Comparison of ENCODE assay signal across 8 cellular contexts in genomic region chr12:50283924-50284236, GRCh38. TPM values are rescaled to one million over a fixed set of nuclear protein-coding genes. Genes with fewer than 3 reads are reported as not detected.
DNase-seq lines count a peak whose midpoint lies in the region; ATAC-seq and TF ChIP-seq lines count a peak whose summit lies in the region.

No MANE protein-coding gene starts in this region.

- CTCF ChIA-PET in Caco-2 (lab: Charles Lee) (interaction anchor here (0.9 to 1.6 kb wide), 7 partner anchors 9 to 318 kb away, joined by 3 to 8 read pairs (median 4); no protein-coding TSS in a partner anchor), HCT116 (lab: Charles Lee) (interaction anchor here (0.9 to 1.3 kb wide), 4 partner anchors 30 to 199 kb away, joined by 3 to 5 read pairs (median 4); partner anchors contain the start of genes COX14 and SMARCD1)
- CTCF ChIA-PET in activated CD8-positive, alpha-beta T cell treated with anti-CD3 and anti-CD28 coated beads, Interleukin-2, amount 10 ng/mL, durations not matched to agents 7 days and 5 days (lab: Charles Lee): interaction anchor here (0.6 to 2.4 kb wide), 16 partner anchors 14 to 221 kb away, joined by 3 to 18 read pairs (median 4); partner anchors contain the start of genes COX14 and DIP2B

- H3K27ac Mint-ChIP-seq in Caco-2 (ENCODE audit: unreplicated experiment): peak overlapping the region; percentile 90
- H3K27ac Mint-ChIP-seq in activated CD8-positive, alpha-beta T cell treated with anti-CD3 and anti-CD28 coated beads, Interleukin-2, amount 10 ng/mL, durations not matched to agents 7 days and 5 days: peak overlapping the region; percentile 85

- H3K4me1 Mint-ChIP-seq in Caco-2 (ENCODE audit: low read depth, unreplicated experiment): peaks cover 19% of the 10 kb centered on the region
- H3K4me1 Mint-ChIP-seq in activated CD8-positive, alpha-beta T cell treated with anti-CD3 and anti-CD28 coated beads, Interleukin-2, amount 10 ng/mL, durations not matched to agents 7 days and 5 days (ENCODE audit: low read depth): peaks cover 20% of the 10 kb centered on the region

- no peak for DNase-seq in Caco-2
- DNase-seq in HCT116 (ENCODE audit: low read depth, low spot score): no peak
- no peak for DNase-seq in activated CD8-positive, alpha-beta T cell treated with anti-CD3 and anti-CD28 coated beads, Interleukin-2, amount 10 ng/mL, durations not matched to agents 7 days and 5 days
- no peak for DNase-seq in left ventricle myocardium superior
- DNase-seq in gastrocnemius medialis: peak in 1 of 2 donors; percentile 18
- DNase-seq in NCI-H1436 (lab: John Stamatoyannopoulos, UW): no peak

- H3K27me3 Mint-ChIP-seq in Caco-2 (ENCODE audit: insufficient read depth, unreplicated experiment): no peaks in the 10 kb centered on the region
- peaks cover 13% of the 10 kb centered on the region for H3K27me3 Mint-ChIP-seq in activated CD8-positive, alpha-beta T cell treated with anti-CD3 and anti-CD28 coated beads, Interleukin-2, amount 10 ng/mL, durations not matched to agents 7 days and 5 days (ENCODE audit: low read depth)

- ATAC-seq in HCT116: peak; percentile 29
- ATAC-seq in activated CD8-positive, alpha-beta T cell treated with anti-CD3 and anti-CD28 coated beads, Interleukin-2, amount 10 ng/mL, durations not matched to agents 7 days and 5 days: peak; percentile 12
- ATAC-seq in left ventricle myocardium superior: peak; percentile 32
- peak; percentile 60 to 67 for ATAC-seq in gastrocnemius medialis
- no peak for ATAC-seq in HG03521 (IDR thresholded peaks at IDR 0.05; ENCODE audit: unreplicated experiment)
- no peak for ATAC-seq in HG03378 (IDR thresholded peaks at IDR 0.05; ENCODE audit: unreplicated experiment)

- intact Hi-C loops in Caco-2 (cut with micrococcal nuclease; ENCODE audit: unreplicated experiment) (loop anchor here (1.0 to 5.0 kb wide), 2 partner anchors 13 to 118 kb away; partner anchors contain the start of gene LARP4), HCT116 (cut with micrococcal nuclease) (no loop called here), left ventricle myocardium superior (cut with micrococcal nuclease) (no loop called here), gastrocnemius medialis (cut with DNase I; ENCODE audit: low total_unique reads) (loop anchor here (1.0 to 5.0 kb wide), 2 partner anchors 62 to 118 kb away; partner anchors contain the start of gene LARP4)

- no peaks in the 10 kb centered on the region for H3K9me2 ChIP-seq in HCT116 (ENCODE audit: insufficient read depth)

- H3K4me1 ChIP-seq in Caco-2 (peaks cover 6% of the 10 kb centered on the region; the same call in 1 of the 2 replicates), HCT116 (ENCODE audit: control insufficient read depth in 1 of 2, insufficient read depth in 2 of 2, low read length in 2 of 2) (peaks cover 4 to 24% of the 10 kb centered on the region in 2 experiments; a peak in 3 of 4 replicates), gastrocnemius medialis (peaks cover 29 to 33% of the 10 kb centered on the region in 2 donors)

- in situ Hi-C loops in gastrocnemius medialis (cut with MboI; ENCODE audit: low sequenced_read_pairs in 4 of 4): loop anchor here in 1 of 4 donors (10.0 kb wide), 1 partner anchor 69 kb away; no protein-coding TSS in a partner anchor

- peak overlapping the region; percentile 71 for H3K27ac ChIP-seq in HCT116 (ENCODE audit: low read depth, low read length)
- peak overlapping the region; percentile 80 to 94 (median 88) for H3K27ac ChIP-seq in gastrocnemius medialis

- BruUV-seq in Caco-2 (replicated peaks; lab: Mats Ljungman, UMichigan) (TSS peak; percentile 90), HCT116 (replicated peaks; lab: Mats Ljungman, UMichigan) (TSS peak; percentile 93)

- H3K9me3 Mint-ChIP-seq in Caco-2 (ENCODE audit: unreplicated experiment): no peaks in the 10 kb centered on the region
- no peaks in the 10 kb centered on the region for H3K9me3 Mint-ChIP-seq in activated CD8-positive, alpha-beta T cell treated with anti-CD3 and anti-CD28 coated beads, Interleukin-2, amount 10 ng/mL, durations not matched to agents 7 days and 5 days (ENCODE audit: insufficient read depth)

- no peak for TF ChIP-seq RAD21 in HCT116 (IDR thresholded peaks at IDR 0.05; ENCODE audit: low read depth)

- no peaks in the 10 kb centered on the region; the same call in 1 of the 2 replicates for H3K36me3 ChIP-seq in Caco-2 (ENCODE audit: control insufficient read depth, insufficient read depth, low read length)
- 0 out of 4 replicates have a peak, but pooled peaks cover 0 to 5% of the 10 kb centered on the region in 2 experiments for H3K36me3 ChIP-seq in HCT116 (ENCODE audit: control insufficient read depth in 1 of 2, insufficient read depth in 2 of 2, low read length in 2 of 2)
- no peaks in the 10 kb centered on the region for H3K36me3 ChIP-seq in gastrocnemius medialis

- H3K79me2 ChIP-seq in HCT116 (ENCODE audit: insufficient read depth, low read length): peaks cover 18% of the 10 kb centered on the region

- H3K4me3 ChIP-seq in Caco-2 (ENCODE audit: low read depth, low read length) (peak overlapping the region; percentile 90), HCT116 (replicated peaks in 1 of 2; ENCODE audit: low read depth in 1 of 2, low read length in 2 of 2) (peak overlapping the region; percentile 71 to 81), gastrocnemius medialis (peak overlapping the region; percentile 79 to 95 (median 87))

- H3K4me2 ChIP-seq in HCT116 (ENCODE audit: low read length): peak overlapping the region; percentile 87

- H3K27me3 ChIP-seq in Caco-2 (replicated peaks; ENCODE audit: control insufficient read depth, insufficient read depth, low read length) (no peaks in the 10 kb centered on the region), HCT116 (ENCODE audit: insufficient read depth, low read length) (no peaks in the 10 kb centered on the region), gastrocnemius medialis (no peaks in the 10 kb centered on the region)

- peak overlapping the region; percentile 83 for H3K9ac ChIP-seq in HCT116 (ENCODE audit: low read length)

- H3K9me3 ChIP-seq in Caco-2 (no peaks in the 10 kb centered on the region), HCT116 (ENCODE audit: control insufficient read depth in 1 of 2, insufficient read depth in 1 of 2, low read depth in 1 of 2, low read length in 2 of 2) (no peaks in the 10 kb centered on the region), gastrocnemius medialis (no peaks in the 10 kb centered on the region)

- TF ChIP-seq POLR2A in HCT116 (IDR thresholded peaks at IDR 0.05; ENCODE audit: borderline replicate concordance, extremely low read depth, insufficient read depth, insufficient read length): no peak
- no peak for TF ChIP-seq POLR2A in gastrocnemius medialis (IDR thresholded peaks at IDR 0.05)

- POLR2A ChIA-PET in Caco-2 (lab: Charles Lee) (interaction anchor here (0.6 to 1.9 kb wide), 10 partner anchors 12 to 117 kb away, joined by 3 to 12 read pairs (median 4); partner anchors contain the start of gene CERS5), HCT116 (lab: Charles Lee) (interaction anchor here (0.6 to 1.5 kb wide), 12 partner anchors 8 to 172 kb away, joined by 3 to 7 read pairs (median 4); partner anchors contain the start of gene COX14)
- POLR2A ChIA-PET in activated CD8-positive, alpha-beta T cell treated with anti-CD3 and anti-CD28 coated beads, Interleukin-2, amount 10 ng/mL, durations not matched to agents 7 days and 5 days (lab: Charles Lee): interaction anchor here (0.6 to 2.3 kb wide), 6 partner anchors 37 to 200 kb away, joined by 3 to 16 read pairs (median 4); partner anchors contain the start of gene COX14

- TF ChIP-seq CTCF in Caco-2 (IDR thresholded peaks at IDR 0.05; ENCODE audit: insufficient read depth in 1 of 2, low read depth in 1 of 2, low read length in 1 of 2, severe bottlenecking in 1 of 2, unreplicated experiment in 1 of 2): no peak
- TF ChIP-seq CTCF in HCT116 (IDR thresholded peaks at IDR 0.05 in 2 of 3, conservative IDR thresholded peaks at IDR 0.05 in 1 of 3; ENCODE audit: borderline replicate concordance in 1 of 3, insufficient read depth in 1 of 3, low read depth in 2 of 3, low read length in 2 of 3): no peak
- TF ChIP-seq CTCF in gastrocnemius medialis (IDR thresholded peaks at IDR 0.05 in 4 of 5, conservative IDR thresholded peaks at IDR 0.05 in 1 of 5): no peak

- H3K4me3 Mint-ChIP-seq in Caco-2 (ENCODE audit: unreplicated experiment): peak overlapping the region; percentile 96
- H3K4me3 Mint-ChIP-seq in activated CD8-positive, alpha-beta T cell treated with anti-CD3 and anti-CD28 coated beads, Interleukin-2, amount 10 ng/mL, durations not matched to agents 7 days and 5 days: peak overlapping the region; percentile 87

- no peaks in the 10 kb centered on the region for H4K20me1 ChIP-seq in HCT116 (ENCODE audit: insufficient read depth)

- RAD21 ChIA-PET in HCT116 (lab: Charles Lee; ENCODE audit: low non-redundant PET in 1 of 2, low total read pairs in 2 of 2, uncharacterized antibody in 2 of 2, unreplicated experiment in 2 of 2): interaction anchor here in 1 of 2 experiments (0.7 kb wide), 1 partner anchor 22 kb away, joined by 3 read pairs; no protein-coding TSS in a partner anchor

- peaks cover 14% of the 10 kb centered on the region for H3K36me3 Mint-ChIP-seq in Caco-2 (ENCODE audit: insufficient read depth, unreplicated experiment)
- peaks cover 2% of the 10 kb centered on the region for H3K36me3 Mint-ChIP-seq in activated CD8-positive, alpha-beta T cell treated with anti-CD3 and anti-CD28 coated beads, Interleukin-2, amount 10 ng/mL, durations not matched to agents 7 days and 5 days (ENCODE audit: low read depth)

- H2AFZ ChIP-seq in HCT116 (ENCODE audit: low read depth, low read length, poor library complexity, severe bottlenecking): no peak overlapping the region

TF ChIP-seq in HCT116, 20 proteins besides CTCF, POLR2A, EP300 and RAD21:
- no peak for TF ChIP-seq SIN3A (IDR thresholded peaks at IDR 0.05; ENCODE audit: low read depth)
- no peak for TF ChIP-seq YY1 (IDR thresholded peaks at IDR 0.05; ENCODE audit: extremely low read depth, insufficient replicate concordance, low read depth, low read length)
- peak; percentile 62; the same call in 1 of the 2 replicates for TF ChIP-seq ZFX (IDR thresholded peaks at IDR 0.05)

RNA-seq across cellular contexts. Expression of gene LIMA1, which starts 0.6 kb away (rescaled TPM):
- total RNA-seq in Caco-2 (2022) (50.3 and 53.5 TPM in 2 replicates), HCT116 (2021; ENCODE audit: unreplicated experiment) (79.6 TPM), left ventricle myocardium superior (15.0 TPM), gastrocnemius medialis (10 to 100 TPM in 1 of 4 donors, 1 to 10 TPM in 3; 7.4 to 24.5 (median 8.8) TPM)
- 31.8 and 36.5 TPM in 2 replicates for polyA plus RNA-seq in HCT116 (2012)
- 10 to 100 TPM; 19.4 to 19.9 TPM for total RNA-seq in activated CD8-positive, alpha-beta T cell treated with anti-CD3 and anti-CD28 coated beads, Interleukin-2, amount 10 ng/mL, durations not matched to agents 7 days and 5 days

Comparison
In these comparisons a context has a peak if more than half of its experiments do, and no peak if none do; other contexts are left out.
1. ATAC-seq: peak in HCT116 (single experiment), activated CD8-positive, alpha-beta T cell treated with anti-CD3 and anti-CD28 coated beads, Interleukin-2, amount 10 ng/mL, durations not matched to agents 7 days and 5 days (single experiment), left ventricle myocardium superior (single experiment) and gastrocnemius medialis (2 of 2); none in HG03521 (single experiment) and HG03378 (single experiment).
2. intact Hi-C loops: an anchor here in Caco-2 (1.0 to 5.0 kb wide) and gastrocnemius medialis (1.0 to 5.0 kb wide); none called in HCT116 and left ventricle myocardium superior.
3. Peak in every context shown above with its lines, with median percentiles within 50 percentile points of each other: H3K4me3 ChIP-seq.